Comparison of ENCODE assay signal across 34 cellular contexts in genomic region chr5:161256957-161257356, GRCh38.
"Had no signal": no experiment of that assay in that cellular context is flagged by ENCODE, and none has a peak within 500 bp of the region (broad histone marks: within the 10 kb centered on the region; RNA-seq: fewer than 3 reads in every experiment).

No MANE protein-coding gene starts in this region.

- H3K27me3 ChIP-seq: ascending aorta, cardiac muscle cell had no signal

- H3K4me1 ChIP-seq: ascending aorta had no signal

- H3K9me3 Mint-ChIP-seq: activated CD4-positive, alpha-beta T cell treated with anti-CD3 and anti-CD28 coated beads, Interleukin-2, amount 10 ng/mL, durations not matched to agents 24 days and 14 days; activated naive CD4-positive, alpha-beta T cell treated with anti-CD3 and anti-CD28 coated beads, Interleukin-2, amount 50 U/mL, for 24 hours; activated naive CD8-positive, alpha-beta T cell treated with anti-CD3 and anti-CD28 coated beads, Interleukin-2, amount 10 ng/mL, durations not matched to agents 7 days and 5 days; activated T-cell treated with anti-CD3 and anti-CD28 coated beads, Interleukin-2, amount 50 U/mL, for 24 hours; activated T-helper 2 cell treated with anti-CD3 and anti-CD28 coated beads, Interferon-gamma antibody, Interleukin-2, Interleukin-4, amounts not matched to agents 10 μg/mL and 5 μg/mL and 100 μg/mL, durations not matched to agents 14 hours and 24 hours and 36 hours had no signal

- H3K4me1 Mint-ChIP-seq: activated CD4-positive, alpha-beta T cell treated with anti-CD3 and anti-CD28 coated beads, Interleukin-2, amount 10 ng/mL, durations not matched to agents 24 days and 14 days; activated naive CD4-positive, alpha-beta T cell treated with anti-CD3 and anti-CD28 coated beads, Interleukin-2, amount 50 U/mL, for 24 hours; activated naive CD8-positive, alpha-beta T cell treated with anti-CD3 and anti-CD28 coated beads, Interleukin-2, amount 10 ng/mL, durations not matched to agents 7 days and 5 days had no signal

- H3K36me3 ChIP-seq: ascending aorta, cardiac muscle cell, WERI-Rb-1 had no signal

- ATAC-seq: activated CD8-positive, alpha-beta T cell treated with anti-CD3 and anti-CD28 coated beads, Interleukin-2, amount 10 ng/mL, durations not matched to agents 7 days and 5 days; Right ventricle myocardium inferior; SK-N-SH treated with all-trans-retinoic acid at 6 μM for 48 hours had no signal

- H2AFZ ChIP-seq: PC-9 had no signal

- H3K4me2 ChIP-seq: PC-9 had no signal

- H3K27ac Mint-ChIP-seq: activated CD4-positive, alpha-beta T cell treated with anti-CD3 and anti-CD28 coated beads, Interleukin-2, amount 10 ng/mL, durations not matched to agents 24 days and 14 days; activated CD8-positive, alpha-beta T cell treated with anti-CD3 and anti-CD28 coated beads, Interleukin-2, amount 10 ng/mL, durations not matched to agents 7 days and 5 days; activated naive CD4-positive, alpha-beta T cell treated with anti-CD3 and anti-CD28 coated beads, Interleukin-2, amount 50 U/mL, for 24 hours; activated naive CD8-positive, alpha-beta T cell treated with anti-CD3 and anti-CD28 coated beads, Interleukin-2, amount 10 ng/mL, durations not matched to agents 7 days and 5 days; activated T-cell treated with anti-CD3 and anti-CD28 coated beads, Interleukin-2, amount 50 U/mL, for 24 hours; activated T-helper 2 cell treated with anti-CD3 and anti-CD28 coated beads, Interferon-gamma antibody, Interleukin-2, Interleukin-4, amounts not matched to agents 10 μg/mL and 5 μg/mL and 100 μg/mL, durations not matched to agents 14 hours and 24 hours and 36 hours had no signal

- H3K9me3 ChIP-seq: ascending aorta had no signal

- H3K27ac ChIP-seq: ascending aorta, cardiac muscle cell, PC-9, RWPE1, WERI-Rb-1 had no signal

- H3K4me3 ChIP-seq: ascending aorta, cardiac muscle cell, PC-9 had no signal

- DNase-seq: activated CD4-positive, alpha-beta T cell treated with anti-CD3 and anti-CD28 coated beads, Interleukin-2, amount 10 ng/mL, durations not matched to agents 24 days and 14 days; activated CD4-positive, alpha-beta T cell treated with anti-CD3 and anti-CD28 coated beads, Interleukin-2, amount 50 U/mL, for 48 hours; activated CD8-positive, alpha-beta T cell treated with anti-CD3 and anti-CD28 coated beads, Interleukin-2, amount 10 ng/mL, durations not matched to agents 7 days and 5 days; activated gamma-delta T cell; activated naive CD4-positive, alpha-beta T cell treated with Interleukin-2 at 50 U/mL for 16 hours; activated naive CD8-positive, alpha-beta T cell treated with anti-CD3 and anti-CD28 coated beads, Interleukin-2, amount 10 ng/mL, durations not matched to agents 7 days and 5 days; activated T-cell treated with anti-CD3 and anti-CD28 coated beads, Interleukin-2, amount 50 U/mL, for 24 hours; amygdala; MM.1S; MV-4-11; NCI-H1092; NCI-H1436 treated with DMSO at 0.1 percent for 48 hours; NCI-H1694 treated with DMSO at 0.1 percent for 48 hours; NCI-H2029 treated with DMSO at 0.1 percent for 48 hours; NCI-H2107; NCI-H2171; NCI-H510A; NCI-H526; NCI-H748 treated with DMSO at 0.1 percent for 48 hours; PC-9; SIG-M5; SW 1271; T-helper 1 cell; T-helper 2 cell; T-helper 9 cell; WERI-Rb-1 had no signal

- FAIRE-seq: RCC 7860 had no signal

- H3K4me3 Mint-ChIP-seq: activated CD4-positive, alpha-beta T cell treated with anti-CD3 and anti-CD28 coated beads, Interleukin-2, amount 10 ng/mL, durations not matched to agents 24 days and 14 days; activated CD8-positive, alpha-beta T cell treated with anti-CD3 and anti-CD28 coated beads, Interleukin-2, amount 10 ng/mL, durations not matched to agents 7 days and 5 days; activated naive CD4-positive, alpha-beta T cell treated with anti-CD3 and anti-CD28 coated beads, Interleukin-2, amount 50 U/mL, for 24 hours; activated naive CD8-positive, alpha-beta T cell treated with anti-CD3 and anti-CD28 coated beads, Interleukin-2, amount 10 ng/mL, durations not matched to agents 7 days and 5 days; activated T-cell treated with anti-CD3 and anti-CD28 coated beads, Interleukin-2, amount 50 U/mL, for 24 hours had no signal

- H3K36me3 Mint-ChIP-seq: activated naive CD4-positive, alpha-beta T cell treated with anti-CD3 and anti-CD28 coated beads, Interleukin-2, amount 50 U/mL, for 24 hours; activated naive CD8-positive, alpha-beta T cell treated with anti-CD3 and anti-CD28 coated beads, Interleukin-2, amount 10 ng/mL, durations not matched to agents 7 days and 5 days had no signal

- H3K27me3 Mint-ChIP-seq: activated CD4-positive, alpha-beta T cell treated with anti-CD3 and anti-CD28 coated beads, Interleukin-2, amount 10 ng/mL, durations not matched to agents 24 days and 14 days; activated naive CD4-positive, alpha-beta T cell treated with anti-CD3 and anti-CD28 coated beads, Interleukin-2, amount 50 U/mL, for 24 hours; activated naive CD8-positive, alpha-beta T cell treated with anti-CD3 and anti-CD28 coated beads, Interleukin-2, amount 10 ng/mL, durations not matched to agents 7 days and 5 days; activated T-cell treated with anti-CD3 and anti-CD28 coated beads, Interleukin-2, amount 50 U/mL, for 24 hours had no signal
